Comparison of ENCODE assay signal across 18 cellular contexts in the genomic region with DNA sequence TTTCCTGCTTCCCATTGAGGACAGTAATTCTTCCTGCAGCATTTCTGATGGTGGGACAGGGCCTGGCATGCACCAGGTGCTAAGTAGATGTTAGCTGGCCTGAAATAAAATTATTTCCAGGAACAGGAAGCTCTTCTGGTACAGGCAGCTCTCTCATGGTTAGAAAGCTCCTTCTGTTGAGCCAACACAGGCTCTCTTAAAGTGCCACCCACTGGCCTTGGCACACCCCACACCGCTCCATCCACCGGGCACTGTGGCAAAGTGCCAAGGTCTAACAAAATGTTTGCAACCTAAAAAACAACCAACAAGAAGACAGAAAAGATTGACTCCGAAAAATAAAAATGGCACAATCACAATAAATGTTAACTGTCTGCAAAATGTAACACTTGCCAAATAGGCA. TPM values are rescaled to one million over a fixed set of nuclear protein-coding genes. Genes with fewer than 3 reads are reported as not detected.
DNase-seq lines count a peak whose midpoint lies in the region; ATAC-seq and TF ChIP-seq lines count a peak whose summit lies in the region.
"Had no signal": no experiment of that assay in that cellular context is flagged by ENCODE, and none has a peak within 500 bp of the region (broad histone marks: within the 10 kb centered on the region; RNA-seq: fewer than 3 reads in every experiment).

No MANE protein-coding gene starts in this region.

- no peaks in the 10 kb centered on the region for H3K4me1 Mint-ChIP-seq in nephron
- H3K4me1 Mint-ChIP-seq: nephron progenitor cell had no signal

- H3K27me3 Mint-ChIP-seq in nephron (ENCODE audit: low read depth), result peaks cover 7% of the 10 kb centered on the region

- H3K27ac Mint-ChIP-seq in nephron, result peak overlapping the region in 2 of 3 experiments; percentile 33 to 34
- H3K27ac Mint-ChIP-seq: activated CD8-positive, alpha-beta memory T cell treated with anti-CD3 and anti-CD28 coated beads, Interleukin-2, amount 10 ng/mL, durations not matched to agents 7 days and 5 days; nephron progenitor cell had no signal

- no peaks in the 10 kb centered on the region for H3K36me3 Mint-ChIP-seq in nephron (ENCODE audit: low read depth)
- H3K36me3 Mint-ChIP-seq: activated CD8-positive, alpha-beta memory T cell treated with anti-CD3 and anti-CD28 coated beads, Interleukin-2, amount 10 ng/mL, durations not matched to agents 7 days and 5 days had no signal

- ATAC-seq in HG03095 (IDR thresholded peaks at IDR 0.05; ENCODE audit: unreplicated experiment) (no peak), HG02610 (IDR thresholded peaks at IDR 0.05; ENCODE audit: unreplicated experiment) (no peak)
- ATAC-seq: activated CD4-positive, CD25-positive, alpha-beta regulatory T cell treated with anti-CD3 and anti-CD28 coated beads, Interleukin-2, amount 50 U/mL, for 24 hours; activated CD8-positive, alpha-beta memory T cell treated with anti-CD3 and anti-CD28 coated beads, Interleukin-2, amount 10 ng/mL, durations not matched to agents 7 days and 5 days; foreskin keratinocyte; stimulated activated naive CD8-positive, alpha-beta T cell treated with anti-CD3 and anti-CD28 coated beads, Interleukin-15, Interleukin-2, amounts not matched to agents 100 U/mL and 50 U/mL, for 24 hours had no signal

- no peak for TF ChIP-seq CTCF in nephron (IDR thresholded peaks at IDR 0.05; ENCODE audit: unreplicated experiment in 3 of 3)

- DNase-seq in NCI-H2029 (lab: John Stamatoyannopoulos, UW), result peak; percentile 4
- no peak for DNase-seq in NCI-H2029 treated with DMSO at 0.1 percent for 48 hours (lab: John Stamatoyannopoulos, UW)
- DNase-seq in GF-D8 (lab: John Stamatoyannopoulos, UW), result peak; percentile 56
- peak; percentile 47 for DNase-seq in cerebellum (ENCODE audit: low spot score)
- DNase-seq in OCI-M2 (lab: John Stamatoyannopoulos, UW; ENCODE audit: unreplicated experiment), result no peak
- DNase-seq: activated CD8-positive, alpha-beta memory T cell treated with anti-CD3 and anti-CD28 coated beads, Interleukin-2, amount 10 ng/mL, durations not matched to agents 7 days and 5 days; activated effector memory CD4-positive, alpha-beta T cell treated with Interleukin-2 at 50 U/mL for 16 hours; DND-41; foreskin keratinocyte; Karpas-422; NCI-H1436 treated with DMSO at 0.1 percent for 48 hours; nephron progenitor cell; stimulated activated naive CD8-positive, alpha-beta T cell treated with anti-CD3 and anti-CD28 coated beads, Interleukin-15, Interleukin-2, amounts not matched to agents 100 U/mL and 50 U/mL, for 24 hours had no signal

- H3K9me3 Mint-ChIP-seq in nephron, result no peaks in the 10 kb centered on the region
- H3K9me3 Mint-ChIP-seq: nephron progenitor cell had no signal

- H3K4me3 Mint-ChIP-seq in nephron, result no peak overlapping the region
- H3K4me3 Mint-ChIP-seq: activated CD8-positive, alpha-beta memory T cell treated with anti-CD3 and anti-CD28 coated beads, Interleukin-2, amount 10 ng/mL, durations not matched to agents 7 days and 5 days; nephron progenitor cell had no signal

RNA-seq across cellular contexts. Expression of a gene that starts 36.6 kb away (rescaled TPM):
- total RNA-seq in cerebellum, result 14.0 TPM

RNA-seq across cellular contexts. Expression of a gene that starts 51.8 kb away (rescaled TPM):
- total RNA-seq in cerebellum, result 16.3 TPM
- total RNA-seq: activated CD8-positive, alpha-beta memory T cell treated with anti-CD3 and anti-CD28 coated beads, Interleukin-2, amount 10 ng/mL, durations not matched to agents 7 days and 5 days; OCI-LY7 had no signal

Comparison
In these comparisons a context has a peak if more than half of its experiments do, and no peak if none do; other contexts are left out.
1. DNase-seq: peak in NCI-H2029 (single experiment), GF-D8 (single experiment) and cerebellum (single experiment); none in NCI-H2029 treated with DMSO at 0.1 percent for 48 hours (single experiment) and OCI-M2 (single experiment).